In the genomic region with DNA sequence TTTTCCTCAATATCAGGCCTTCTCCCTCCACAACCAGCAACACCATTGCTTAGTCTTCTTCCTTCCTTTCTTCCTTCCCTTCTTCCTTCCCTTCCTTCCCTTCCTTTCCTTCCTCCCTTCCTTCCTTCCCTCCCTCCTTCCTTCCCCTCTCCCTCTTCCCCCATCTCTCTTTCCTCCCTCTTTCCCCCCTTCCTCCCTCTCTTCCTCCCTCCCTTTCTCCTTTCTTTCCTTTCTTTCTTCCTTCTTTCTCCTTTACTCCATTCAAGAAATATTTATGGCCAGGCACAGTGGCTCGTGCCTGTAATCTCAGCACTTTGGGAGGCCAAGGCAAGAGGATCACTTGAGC, we compare ENCODE assay signal across 2 cellular contexts.
TF ChIP-seq lines count a peak whose summit lies in the region.

No MANE protein-coding gene starts in this region.

TF ChIP-seq in HepG2, 621 proteins besides CTCF, POLR2A, EP300 and RAD21 (continued from another document and continues in another):
- TF ChIP-seq NFRKB (IDR thresholded peaks at IDR 0.05), result peak; percentile 48; the same call in 1 of the 2 replicates
- TF ChIP-seq CBFB (CRISPR knock-in tag; IDR thresholded peaks at IDR 0.05), result no peak
- TF ChIP-seq, protein P1, sequence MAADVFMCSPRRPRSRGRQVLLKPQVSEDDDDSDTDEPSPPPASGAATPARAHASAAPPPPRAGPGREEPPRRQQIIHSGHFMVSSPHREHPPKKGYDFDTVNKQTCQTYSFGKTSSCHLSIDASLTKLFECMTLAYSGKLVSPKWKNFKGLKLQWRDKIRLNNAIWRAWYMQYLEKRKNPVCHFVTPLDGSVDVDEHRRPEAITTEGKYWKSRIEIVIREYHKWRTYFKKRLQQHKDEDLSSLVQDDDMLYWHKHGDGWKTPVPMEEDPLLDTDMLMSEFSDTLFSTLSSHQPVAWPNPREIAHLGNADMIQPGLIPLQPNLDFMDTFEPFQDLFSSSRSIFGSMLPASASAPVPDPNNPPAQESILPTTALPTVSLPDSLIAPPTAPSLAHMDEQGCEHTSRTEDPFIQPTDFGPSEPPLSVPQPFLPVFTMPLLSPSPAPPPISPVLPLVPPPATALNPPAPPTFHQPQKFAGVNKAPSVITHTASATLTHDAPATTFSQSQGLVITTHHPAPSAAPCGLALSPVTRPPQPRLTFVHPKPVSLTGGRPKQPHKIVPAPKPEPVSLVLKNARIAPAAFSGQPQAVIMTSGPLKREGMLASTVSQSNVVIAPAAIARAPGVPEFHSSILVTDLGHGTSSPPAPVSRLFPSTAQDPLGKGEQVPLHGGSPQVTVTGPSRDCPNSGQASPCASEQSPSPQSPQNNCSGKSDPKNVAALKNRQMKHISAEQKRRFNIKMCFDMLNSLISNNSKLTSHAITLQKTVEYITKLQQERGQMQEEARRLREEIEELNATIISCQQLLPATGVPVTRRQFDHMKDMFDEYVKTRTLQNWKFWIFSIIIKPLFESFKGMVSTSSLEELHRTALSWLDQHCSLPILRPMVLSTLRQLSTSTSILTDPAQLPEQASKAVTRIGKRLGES (CRISPR knock-in tag; IDR thresholded peaks at IDR 0.05; ENCODE audit: borderline replicate concordance), result no peak
- TF ChIP-seq, protein P2, sequence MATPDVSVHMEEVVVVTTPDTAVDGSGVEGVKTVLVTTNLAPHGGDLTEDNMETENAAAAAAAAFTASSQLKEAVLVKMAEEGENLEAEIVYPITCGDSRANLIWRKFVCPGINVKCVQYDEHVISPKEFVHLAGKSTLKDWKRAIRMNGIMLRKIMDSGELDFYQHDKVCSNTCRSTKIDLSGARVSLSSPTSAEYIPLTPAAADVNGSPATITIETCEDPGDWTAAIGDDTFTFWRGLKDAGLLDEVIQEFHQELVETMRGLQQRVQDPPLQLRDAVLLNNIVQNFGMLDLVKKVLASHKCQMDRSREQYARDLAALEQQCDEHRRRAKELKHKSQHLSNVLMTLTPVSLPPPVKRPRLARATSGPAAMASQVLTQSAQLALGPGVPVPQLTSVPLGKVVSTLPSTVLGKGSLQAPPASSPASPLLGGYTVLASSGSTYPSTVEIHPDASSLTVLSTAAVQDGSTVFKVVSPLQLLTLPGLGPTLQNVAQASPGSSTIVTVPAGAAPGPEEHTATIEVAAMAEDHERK (CRISPR knock-in tag; IDR thresholded peaks at IDR 0.05; ENCODE audit: low read depth), result no peak
- TF ChIP-seq HMGA1 (CRISPR knock-in tag; conservative IDR thresholded peaks at IDR 0.05), result no peak
- TF ChIP-seq LCORL (IDR thresholded peaks at IDR 0.05), result peak; percentile 74
- no peak for TF ChIP-seq LCORL (CRISPR knock-in tag; IDR thresholded peaks at IDR 0.05)
- no peak for TF ChIP-seq RARG (CRISPR knock-in tag; IDR thresholded peaks at IDR 0.05; ENCODE audit: low read depth)
- 0 out of 2 replicates have a peak, but pooled peaks have one; percentile 33 for TF ChIP-seq ATM (IDR thresholded peaks at IDR 0.05; ENCODE audit: borderline replicate concordance)
- TF ChIP-seq IKZF1 (IDR thresholded peaks at IDR 0.05), result 0 out of 2 replicates have a peak, but pooled peaks have one; percentile 61
- TF ChIP-seq KDM2A (CRISPR knock-in tag; IDR thresholded peaks at IDR 0.05; ENCODE audit: borderline replicate concordance, low read depth), result 0 out of 2 replicates have a peak, but pooled peaks have one; percentile 3
- TF ChIP-seq ZNF546 (CRISPR knock-in tag; conservative IDR thresholded peaks at IDR 0.05), result no peak
- TF ChIP-seq SRF (IDR thresholded peaks at IDR 0.05; ENCODE audit: low read depth, low read length), result no peak
- TF ChIP-seq, protein P3, sequence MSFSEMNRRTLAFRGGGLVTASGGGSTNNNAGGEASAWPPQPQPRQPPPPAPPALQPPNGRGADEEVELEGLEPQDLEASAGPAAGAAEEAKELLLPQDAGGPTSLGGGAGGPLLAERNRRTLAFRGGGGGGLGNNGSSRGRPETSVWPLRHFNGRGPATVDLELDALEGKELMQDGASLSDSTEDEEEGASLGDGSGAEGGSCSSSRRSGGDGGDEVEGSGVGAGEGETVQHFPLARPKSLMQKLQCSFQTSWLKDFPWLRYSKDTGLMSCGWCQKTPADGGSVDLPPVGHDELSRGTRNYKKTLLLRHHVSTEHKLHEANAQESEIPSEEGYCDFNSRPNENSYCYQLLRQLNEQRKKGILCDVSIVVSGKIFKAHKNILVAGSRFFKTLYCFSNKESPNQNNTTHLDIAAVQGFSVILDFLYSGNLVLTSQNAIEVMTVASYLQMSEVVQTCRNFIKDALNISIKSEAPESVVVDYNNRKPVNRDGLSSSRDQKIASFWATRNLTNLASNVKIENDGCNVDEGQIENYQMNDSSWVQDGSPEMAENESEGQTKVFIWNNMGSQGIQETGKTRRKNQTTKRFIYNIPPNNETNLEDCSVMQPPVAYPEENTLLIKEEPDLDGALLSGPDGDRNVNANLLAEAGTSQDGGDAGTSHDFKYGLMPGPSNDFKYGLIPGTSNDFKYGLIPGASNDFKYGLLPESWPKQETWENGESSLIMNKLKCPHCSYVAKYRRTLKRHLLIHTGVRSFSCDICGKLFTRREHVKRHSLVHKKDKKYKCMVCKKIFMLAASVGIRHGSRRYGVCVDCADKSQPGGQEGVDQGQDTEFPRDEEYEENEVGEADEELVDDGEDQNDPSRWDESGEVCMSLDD (CRISPR knock-in tag; IDR thresholded peaks at IDR 0.05; ENCODE audit: borderline replicate concordance), result no peak
- TF ChIP-seq, protein P4, sequence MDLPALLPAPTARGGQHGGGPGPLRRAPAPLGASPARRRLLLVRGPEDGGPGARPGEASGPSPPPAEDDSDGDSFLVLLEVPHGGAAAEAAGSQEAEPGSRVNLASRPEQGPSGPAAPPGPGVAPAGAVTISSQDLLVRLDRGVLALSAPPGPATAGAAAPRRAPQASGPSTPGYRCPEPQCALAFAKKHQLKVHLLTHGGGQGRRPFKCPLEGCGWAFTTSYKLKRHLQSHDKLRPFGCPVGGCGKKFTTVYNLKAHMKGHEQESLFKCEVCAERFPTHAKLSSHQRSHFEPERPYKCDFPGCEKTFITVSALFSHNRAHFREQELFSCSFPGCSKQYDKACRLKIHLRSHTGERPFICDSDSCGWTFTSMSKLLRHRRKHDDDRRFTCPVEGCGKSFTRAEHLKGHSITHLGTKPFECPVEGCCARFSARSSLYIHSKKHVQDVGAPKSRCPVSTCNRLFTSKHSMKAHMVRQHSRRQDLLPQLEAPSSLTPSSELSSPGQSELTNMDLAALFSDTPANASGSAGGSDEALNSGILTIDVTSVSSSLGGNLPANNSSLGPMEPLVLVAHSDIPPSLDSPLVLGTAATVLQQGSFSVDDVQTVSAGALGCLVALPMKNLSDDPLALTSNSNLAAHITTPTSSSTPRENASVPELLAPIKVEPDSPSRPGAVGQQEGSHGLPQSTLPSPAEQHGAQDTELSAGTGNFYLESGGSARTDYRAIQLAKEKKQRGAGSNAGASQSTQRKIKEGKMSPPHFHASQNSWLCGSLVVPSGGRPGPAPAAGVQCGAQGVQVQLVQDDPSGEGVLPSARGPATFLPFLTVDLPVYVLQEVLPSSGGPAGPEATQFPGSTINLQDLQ (CRISPR knock-in tag; IDR thresholded peaks at IDR 0.05), result no peak

TF ChIP-seq in HEK293T, 16 proteins besides CTCF, POLR2A, EP300 and RAD21:
- TF ChIP-seq, protein P5, sequence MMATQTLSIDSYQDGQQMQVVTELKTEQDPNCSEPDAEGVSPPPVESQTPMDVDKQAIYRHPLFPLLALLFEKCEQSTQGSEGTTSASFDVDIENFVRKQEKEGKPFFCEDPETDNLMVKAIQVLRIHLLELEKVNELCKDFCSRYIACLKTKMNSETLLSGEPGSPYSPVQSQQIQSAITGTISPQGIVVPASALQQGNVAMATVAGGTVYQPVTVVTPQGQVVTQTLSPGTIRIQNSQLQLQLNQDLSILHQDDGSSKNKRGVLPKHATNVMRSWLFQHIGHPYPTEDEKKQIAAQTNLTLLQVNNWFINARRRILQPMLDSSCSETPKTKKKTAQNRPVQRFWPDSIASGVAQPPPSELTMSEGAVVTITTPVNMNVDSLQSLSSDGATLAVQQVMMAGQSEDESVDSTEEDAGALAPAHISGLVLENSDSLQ (IDR thresholded peaks at IDR 0.05), result no peak
- TF ChIP-seq ARNT (IDR thresholded peaks at IDR 0.05) (no peak), LEF1 (IDR thresholded peaks at IDR 0.05; ENCODE audit: borderline replicate concordance) (no peak), FOXM1 (IDR thresholded peaks at IDR 0.05; ENCODE audit: borderline replicate concordance) (no peak), CTBP1 (IDR thresholded peaks at IDR 0.05; ENCODE audit: borderline replicate concordance) (no peak), L3MBTL2 (conservative IDR thresholded peaks at IDR 0.05) (no peak), BHLHE40 (IDR thresholded peaks at IDR 0.05; ENCODE audit: borderline replicate concordance) (no peak), ELF4 (IDR thresholded peaks at IDR 0.05) (no peak), TARDBP (IDR thresholded peaks at IDR 0.05) (no peak), FOXK2 (IDR thresholded peaks at IDR 0.05) (no peak), NFRKB (IDR thresholded peaks at IDR 0.05) (no peak), HDGF (IDR thresholded peaks at IDR 0.05; ENCODE audit: borderline replicate concordance) (no peak), SP1 (IDR thresholded peaks at IDR 0.05) (no peak), SUZ12 (IDR thresholded peaks at IDR 0.05) (no peak), ZNF384 (IDR thresholded peaks at IDR 0.05) (no peak), FOXA1 (IDR thresholded peaks at IDR 0.05) (no peak)
